In genomic region chr1:172449012-172449584, GRCh38 we compare ENCODE assay signal across 8 cellular contexts. TPM values are rescaled to one million over a fixed set of nuclear protein-coding genes. Genes with fewer than 3 reads are reported as not detected.
A peak's percentile ranks its signal among the peaks of the same experiment; 100 is the strongest.
DNase-seq lines count a peak whose midpoint lies in the region; TF ChIP-seq lines count a peak whose summit lies in the region.

No MANE protein-coding gene starts in this region.

- H3K4me3 ChIP-seq in NB4 (ENCODE audit: low read depth, low read length) (no peak overlapping the region), neutrophil (ENCODE audit: low read depth in 1 of 2, low read length in 1 of 2) (no peak overlapping the region), A673 (ENCODE audit: low read depth, low read length, poor library complexity, severe bottlenecking) (no peak overlapping the region)

- TF ChIP-seq CTCF in NB4 (IDR thresholded peaks at IDR 0.05; ENCODE audit: low read depth, low read length) = no peak
- no peak for TF ChIP-seq CTCF in neutrophil (IDR thresholded peaks at IDR 0.05)
- no peak for TF ChIP-seq CTCF in A673 (conservative IDR thresholded peaks at IDR 0.05; ENCODE audit: low read depth, low read length)

- CTCF ChIA-PET in A673 (lab: Charles Lee) = no interaction called here

- H3K4me1 ChIP-seq in neutrophil (ENCODE audit: control insufficient read depth in 1 of 2, insufficient read depth in 1 of 2, low read depth in 1 of 2, low read length in 1 of 2) = peaks cover 46 to 51% of the 10 kb centered on the region in 2 experiments
- no peaks in the 10 kb centered on the region for H3K4me1 ChIP-seq in A673 (ENCODE audit: insufficient read depth, low read length, poor library complexity, severe bottlenecking)

- H3K27me3 ChIP-seq in neutrophil (no peaks in the 10 kb centered on the region), A673 (replicated peaks; ENCODE audit: insufficient read depth, low read depth, low read length, poor library complexity) (no peaks in the 10 kb centered on the region)

- peak; percentile 28 for DNase-seq in activated CD4-positive, alpha-beta T cell treated with anti-CD3 and anti-CD28 coated beads for 48 hours
- DNase-seq in activated CD4-positive, alpha-beta T cell treated with anti-CD3 and anti-CD28 coated beads, Interleukin-2, amount 50 U/mL, for 4 hours = no peak
- peak; percentile 64 for DNase-seq in NB4 (ENCODE audit: low read depth)
- DNase-seq in astrocyte of the hippocampus (ENCODE audit: low read depth, low spot score) = peak; percentile 36
- no peak for DNase-seq in DMS114 treated with DMSO at 0.1 percent for 48 hours (lab: John Stamatoyannopoulos, UW; ENCODE audit: unreplicated experiment)
- DNase-seq in A673 (ENCODE audit: low spot score) = no peak
- no peak for DNase-seq in NCI-H82 treated with DMSO at 0.1 percent for 48 hours (lab: John Stamatoyannopoulos, UW; ENCODE audit: unreplicated experiment)

- no peak for TF ChIP-seq POLR2A in NB4 (IDR thresholded peaks at IDR 0.05; ENCODE audit: extremely low read depth, insufficient read length)

- POLR2A ChIA-PET in A673 (lab: Charles Lee; ENCODE audit: low non-redundant PET) = no interaction called here

- H3K9me3 ChIP-seq in neutrophil (no peaks in the 10 kb centered on the region), A673 (ENCODE audit: low read depth, low read length, poor library complexity, severe bottlenecking) (no peaks in the 10 kb centered on the region)

- peak overlapping the region; percentile 59 for H3K27ac ChIP-seq in neutrophil
- no peak overlapping the region for H3K27ac ChIP-seq in A673 (ENCODE audit: low read depth, low read length, poor library complexity, severe bottlenecking)

- H3K36me3 ChIP-seq in neutrophil = no peaks in the 10 kb centered on the region
- no peaks in the 10 kb centered on the region for H3K36me3 ChIP-seq in A673 (ENCODE audit: insufficient read depth, low read length, poor library complexity, severe bottlenecking)

- no TSS peak for BruUV-seq in A673 (replicated peaks; lab: Mats Ljungman, UMichigan)

- intact Hi-C loops in A673 (cut with micrococcal nuclease; ENCODE audit: unreplicated experiment) = no loop called here

RNA-seq across cellular contexts. Expression of gene PIGC, which starts 5.2 kb away (rescaled TPM):
- 21.0 and 23.6 TPM in 2 replicates for total RNA-seq in A673 (2021)

RNA-seq across cellular contexts. Expression of gene C1orf105, which starts 28.6 kb away (rescaled TPM):
- total RNA-seq in A673 (2021) = not detected in 2 replicates

Comparison
In these comparisons a context has a peak if more than half of its experiments do, and no peak if none do; other contexts are left out.
1. DNase-seq: peak in activated CD4-positive, alpha-beta T cell treated with anti-CD3 and anti-CD28 coated beads for 48 hours (single experiment), NB4 (single experiment) and astrocyte of the hippocampus (single experiment); none in activated CD4-positive, alpha-beta T cell treated with anti-CD3 and anti-CD28 coated beads, Interleukin-2, amount 50 U/mL, for 4 hours (0 of 2), DMS114 treated with DMSO at 0.1 percent for 48 hours (single experiment), A673 (single experiment) and NCI-H82 treated with DMSO at 0.1 percent for 48 hours (single experiment).